1 cellular context compared by ENCODE assay signal in genomic region chr10:110446277-110446676, GRCh38.
TF ChIP-seq lines count a peak whose summit lies in the region.

No MANE protein-coding gene starts in this region.

TF ChIP-seq in K562, 482 proteins besides CTCF, POLR2A, EP300 and RAD21:
- no peak for TF ChIP-seq IRF9 (tag; IDR thresholded peaks at IDR 0.05)
- TF ChIP-seq U2AF2 (optimal IDR thresholded peaks at IDR 0.05; ENCODE audit: low read depth, low read length): no peak
- TF ChIP-seq MYNN (IDR thresholded peaks at IDR 0.05): peak; percentile 93
- TF ChIP-seq MYNN (CRISPR knock-in tag; IDR thresholded peaks at IDR 0.05): peak; percentile 77; the same call in 1 of the 2 replicates
- no peak for TF ChIP-seq GTF2E2 (tag; IDR thresholded peaks at IDR 0.05)
TF ChIP-seq in K562: peak in this region for 1.
